1 cellular context compared by ENCODE assay signal in the genomic region with DNA sequence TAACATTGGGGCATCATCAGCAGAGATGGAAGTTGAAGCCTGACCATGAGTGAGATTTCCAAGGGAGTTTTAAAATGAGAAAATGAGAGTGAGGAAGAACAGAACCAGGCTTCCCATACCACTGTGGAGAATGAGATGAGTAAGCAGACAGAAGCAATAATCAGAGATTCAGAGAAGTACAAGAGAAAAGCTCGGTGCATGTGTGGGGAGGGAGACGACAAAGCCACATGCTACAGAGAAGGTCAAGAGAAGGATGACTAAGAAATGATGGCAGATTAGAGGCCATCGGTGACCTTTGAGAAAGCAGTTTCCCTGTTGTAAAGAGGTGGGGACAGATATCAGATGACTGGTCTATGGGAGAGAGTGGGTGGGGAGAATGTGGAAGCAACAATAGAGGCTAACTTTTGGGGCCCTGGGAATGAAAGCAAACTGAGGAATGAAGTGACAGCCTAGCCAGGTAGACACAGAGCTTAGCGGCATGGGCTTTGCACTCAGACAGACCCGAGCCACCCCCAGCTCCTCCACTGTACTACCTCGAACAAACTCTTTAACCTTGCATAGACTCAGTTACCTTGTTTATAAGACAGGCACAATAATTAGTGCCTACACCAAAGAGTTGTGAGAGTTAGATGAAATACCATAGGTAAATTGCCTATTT.
TF ChIP-seq lines count a peak whose summit lies in the region.

No MANE protein-coding gene starts in this region.

TF ChIP-seq in K562, 482 proteins besides CTCF, POLR2A, EP300 and RAD21 (continued from another document and continues in another):
- TF ChIP-seq, protein P1, sequence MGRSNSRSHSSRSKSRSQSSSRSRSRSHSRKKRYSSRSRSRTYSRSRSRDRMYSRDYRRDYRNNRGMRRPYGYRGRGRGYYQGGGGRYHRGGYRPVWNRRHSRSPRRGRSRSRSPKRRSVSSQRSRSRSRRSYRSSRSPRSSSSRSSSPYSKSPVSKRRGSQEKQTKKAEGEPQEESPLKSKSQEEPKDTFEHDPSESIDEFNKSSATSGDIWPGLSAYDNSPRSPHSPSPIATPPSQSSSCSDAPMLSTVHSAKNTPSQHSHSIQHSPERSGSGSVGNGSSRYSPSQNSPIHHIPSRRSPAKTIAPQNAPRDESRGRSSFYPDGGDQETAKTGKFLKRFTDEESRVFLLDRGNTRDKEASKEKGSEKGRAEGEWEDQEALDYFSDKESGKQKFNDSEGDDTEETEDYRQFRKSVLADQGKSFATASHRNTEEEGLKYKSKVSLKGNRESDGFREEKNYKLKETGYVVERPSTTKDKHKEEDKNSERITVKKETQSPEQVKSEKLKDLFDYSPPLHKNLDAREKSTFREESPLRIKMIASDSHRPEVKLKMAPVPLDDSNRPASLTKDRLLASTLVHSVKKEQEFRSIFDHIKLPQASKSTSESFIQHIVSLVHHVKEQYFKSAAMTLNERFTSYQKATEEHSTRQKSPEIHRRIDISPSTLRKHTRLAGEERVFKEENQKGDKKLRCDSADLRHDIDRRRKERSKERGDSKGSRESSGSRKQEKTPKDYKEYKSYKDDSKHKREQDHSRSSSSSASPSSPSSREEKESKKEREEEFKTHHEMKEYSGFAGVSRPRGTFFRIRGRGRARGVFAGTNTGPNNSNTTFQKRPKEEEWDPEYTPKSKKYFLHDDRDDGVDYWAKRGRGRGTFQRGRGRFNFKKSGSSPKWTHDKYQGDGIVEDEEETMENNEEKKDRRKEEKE (IDR thresholded peaks at IDR 0.05; ENCODE audit: borderline replicate concordance in 1 of 2, control insufficient read depth in 1 of 2, low read depth in 2 of 2, low read length in 1 of 2): no peak
- TF ChIP-seq DDX20 (tag; IDR thresholded peaks at IDR 0.05; ENCODE audit: low read depth) (peak; percentile 65), ZNF316 (IDR thresholded peaks at IDR 0.05) (peak; percentile 90), ADNP (tag; IDR thresholded peaks at IDR 0.05) (no peak; the same call in 1 of the 2 replicates), NUFIP1 (IDR thresholded peaks at IDR 0.05; ENCODE audit: partially characterized antibody) (peak; percentile 90), ZNF589 (CRISPR knock-in tag; IDR thresholded peaks at IDR 0.05; ENCODE audit: low read depth) (peak; percentile 92), POLR3G (IDR thresholded peaks at IDR 0.05; ENCODE audit: extremely low read depth, insufficient read length, insufficient replicate concordance) (no peak), CBFB (CRISPR knock-in tag; IDR thresholded peaks at IDR 0.05) (no peak), HDAC1 (IDR thresholded peaks at IDR 0.05) (peak in 1 of 2 experiments; percentile 93; a peak in 2 of 4 replicates), ZNF77 (CRISPR knock-in tag; IDR thresholded peaks at IDR 0.05) (no peak), YY1 (IDR thresholded peaks at IDR 0.05; ENCODE audit: borderline replicate concordance in 1 of 3, control insufficient read depth in 1 of 3, extremely low read depth in 1 of 3, insufficient read depth in 3 of 3, insufficient read length in 1 of 3, insufficient replicate concordance in 2 of 3, low read depth in 1 of 3, low read length in 2 of 3) (peak in 1 of 3 experiments; percentile 46), GATAD2B (IDR thresholded peaks at IDR 0.05; ENCODE audit: borderline replicate concordance) (no peak), FOXP1 (CRISPR knock-in tag; IDR thresholded peaks at IDR 0.05) (no peak), ESRRA (IDR thresholded peaks at IDR 0.05; ENCODE audit: borderline replicate concordance, low read depth) (peak; percentile 95)
- TF ChIP-seq, protein P2, sequence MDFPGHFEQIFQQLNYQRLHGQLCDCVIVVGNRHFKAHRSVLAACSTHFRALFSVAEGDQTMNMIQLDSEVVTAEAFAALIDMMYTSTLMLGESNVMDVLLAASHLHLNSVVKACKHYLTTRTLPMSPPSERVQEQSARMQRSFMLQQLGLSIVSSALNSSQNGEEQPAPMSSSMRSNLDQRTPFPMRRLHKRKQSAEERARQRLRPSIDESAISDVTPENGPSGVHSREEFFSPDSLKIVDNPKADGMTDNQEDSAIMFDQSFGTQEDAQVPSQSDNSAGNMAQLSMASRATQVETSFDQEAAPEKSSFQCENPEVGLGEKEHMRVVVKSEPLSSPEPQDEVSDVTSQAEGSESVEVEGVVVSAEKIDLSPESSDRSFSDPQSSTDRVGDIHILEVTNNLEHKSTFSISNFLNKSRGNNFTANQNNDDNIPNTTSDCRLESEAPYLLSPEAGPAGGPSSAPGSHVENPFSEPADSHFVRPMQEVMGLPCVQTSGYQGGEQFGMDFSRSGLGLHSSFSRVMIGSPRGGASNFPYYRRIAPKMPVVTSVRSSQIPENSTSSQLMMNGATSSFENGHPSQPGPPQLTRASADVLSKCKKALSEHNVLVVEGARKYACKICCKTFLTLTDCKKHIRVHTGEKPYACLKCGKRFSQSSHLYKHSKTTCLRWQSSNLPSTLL (IDR thresholded peaks at IDR 0.05): no peak
- TF ChIP-seq, protein P3, sequence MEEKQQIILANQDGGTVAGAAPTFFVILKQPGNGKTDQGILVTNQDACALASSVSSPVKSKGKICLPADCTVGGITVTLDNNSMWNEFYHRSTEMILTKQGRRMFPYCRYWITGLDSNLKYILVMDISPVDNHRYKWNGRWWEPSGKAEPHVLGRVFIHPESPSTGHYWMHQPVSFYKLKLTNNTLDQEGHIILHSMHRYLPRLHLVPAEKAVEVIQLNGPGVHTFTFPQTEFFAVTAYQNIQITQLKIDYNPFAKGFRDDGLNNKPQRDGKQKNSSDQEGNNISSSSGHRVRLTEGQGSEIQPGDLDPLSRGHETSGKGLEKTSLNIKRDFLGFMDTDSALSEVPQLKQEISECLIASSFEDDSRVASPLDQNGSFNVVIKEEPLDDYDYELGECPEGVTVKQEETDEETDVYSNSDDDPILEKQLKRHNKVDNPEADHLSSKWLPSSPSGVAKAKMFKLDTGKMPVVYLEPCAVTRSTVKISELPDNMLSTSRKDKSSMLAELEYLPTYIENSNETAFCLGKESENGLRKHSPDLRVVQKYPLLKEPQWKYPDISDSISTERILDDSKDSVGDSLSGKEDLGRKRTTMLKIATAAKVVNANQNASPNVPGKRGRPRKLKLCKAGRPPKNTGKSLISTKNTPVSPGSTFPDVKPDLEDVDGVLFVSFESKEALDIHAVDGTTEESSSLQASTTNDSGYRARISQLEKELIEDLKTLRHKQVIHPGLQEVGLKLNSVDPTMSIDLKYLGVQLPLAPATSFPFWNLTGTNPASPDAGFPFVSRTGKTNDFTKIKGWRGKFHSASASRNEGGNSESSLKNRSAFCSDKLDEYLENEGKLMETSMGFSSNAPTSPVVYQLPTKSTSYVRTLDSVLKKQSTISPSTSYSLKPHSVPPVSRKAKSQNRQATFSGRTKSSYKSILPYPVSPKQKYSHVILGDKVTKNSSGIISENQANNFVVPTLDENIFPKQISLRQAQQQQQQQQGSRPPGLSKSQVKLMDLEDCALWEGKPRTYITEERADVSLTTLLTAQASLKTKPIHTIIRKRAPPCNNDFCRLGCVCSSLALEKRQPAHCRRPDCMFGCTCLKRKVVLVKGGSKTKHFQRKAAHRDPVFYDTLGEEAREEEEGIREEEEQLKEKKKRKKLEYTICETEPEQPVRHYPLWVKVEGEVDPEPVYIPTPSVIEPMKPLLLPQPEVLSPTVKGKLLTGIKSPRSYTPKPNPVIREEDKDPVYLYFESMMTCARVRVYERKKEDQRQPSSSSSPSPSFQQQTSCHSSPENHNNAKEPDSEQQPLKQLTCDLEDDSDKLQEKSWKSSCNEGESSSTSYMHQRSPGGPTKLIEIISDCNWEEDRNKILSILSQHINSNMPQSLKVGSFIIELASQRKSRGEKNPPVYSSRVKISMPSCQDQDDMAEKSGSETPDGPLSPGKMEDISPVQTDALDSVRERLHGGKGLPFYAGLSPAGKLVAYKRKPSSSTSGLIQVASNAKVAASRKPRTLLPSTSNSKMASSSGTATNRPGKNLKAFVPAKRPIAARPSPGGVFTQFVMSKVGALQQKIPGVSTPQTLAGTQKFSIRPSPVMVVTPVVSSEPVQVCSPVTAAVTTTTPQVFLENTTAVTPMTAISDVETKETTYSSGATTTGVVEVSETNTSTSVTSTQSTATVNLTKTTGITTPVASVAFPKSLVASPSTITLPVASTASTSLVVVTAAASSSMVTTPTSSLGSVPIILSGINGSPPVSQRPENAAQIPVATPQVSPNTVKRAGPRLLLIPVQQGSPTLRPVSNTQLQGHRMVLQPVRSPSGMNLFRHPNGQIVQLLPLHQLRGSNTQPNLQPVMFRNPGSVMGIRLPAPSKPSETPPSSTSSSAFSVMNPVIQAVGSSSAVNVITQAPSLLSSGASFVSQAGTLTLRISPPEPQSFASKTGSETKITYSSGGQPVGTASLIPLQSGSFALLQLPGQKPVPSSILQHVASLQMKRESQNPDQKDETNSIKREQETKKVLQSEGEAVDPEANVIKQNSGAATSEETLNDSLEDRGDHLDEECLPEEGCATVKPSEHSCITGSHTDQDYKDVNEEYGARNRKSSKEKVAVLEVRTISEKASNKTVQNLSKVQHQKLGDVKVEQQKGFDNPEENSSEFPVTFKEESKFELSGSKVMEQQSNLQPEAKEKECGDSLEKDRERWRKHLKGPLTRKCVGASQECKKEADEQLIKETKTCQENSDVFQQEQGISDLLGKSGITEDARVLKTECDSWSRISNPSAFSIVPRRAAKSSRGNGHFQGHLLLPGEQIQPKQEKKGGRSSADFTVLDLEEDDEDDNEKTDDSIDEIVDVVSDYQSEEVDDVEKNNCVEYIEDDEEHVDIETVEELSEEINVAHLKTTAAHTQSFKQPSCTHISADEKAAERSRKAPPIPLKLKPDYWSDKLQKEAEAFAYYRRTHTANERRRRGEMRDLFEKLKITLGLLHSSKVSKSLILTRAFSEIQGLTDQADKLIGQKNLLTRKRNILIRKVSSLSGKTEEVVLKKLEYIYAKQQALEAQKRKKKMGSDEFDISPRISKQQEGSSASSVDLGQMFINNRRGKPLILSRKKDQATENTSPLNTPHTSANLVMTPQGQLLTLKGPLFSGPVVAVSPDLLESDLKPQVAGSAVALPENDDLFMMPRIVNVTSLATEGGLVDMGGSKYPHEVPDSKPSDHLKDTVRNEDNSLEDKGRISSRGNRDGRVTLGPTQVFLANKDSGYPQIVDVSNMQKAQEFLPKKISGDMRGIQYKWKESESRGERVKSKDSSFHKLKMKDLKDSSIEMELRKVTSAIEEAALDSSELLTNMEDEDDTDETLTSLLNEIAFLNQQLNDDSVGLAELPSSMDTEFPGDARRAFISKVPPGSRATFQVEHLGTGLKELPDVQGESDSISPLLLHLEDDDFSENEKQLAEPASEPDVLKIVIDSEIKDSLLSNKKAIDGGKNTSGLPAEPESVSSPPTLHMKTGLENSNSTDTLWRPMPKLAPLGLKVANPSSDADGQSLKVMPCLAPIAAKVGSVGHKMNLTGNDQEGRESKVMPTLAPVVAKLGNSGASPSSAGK (IDR thresholded peaks at IDR 0.05): peak; percentile 98
- TF ChIP-seq, protein P4, sequence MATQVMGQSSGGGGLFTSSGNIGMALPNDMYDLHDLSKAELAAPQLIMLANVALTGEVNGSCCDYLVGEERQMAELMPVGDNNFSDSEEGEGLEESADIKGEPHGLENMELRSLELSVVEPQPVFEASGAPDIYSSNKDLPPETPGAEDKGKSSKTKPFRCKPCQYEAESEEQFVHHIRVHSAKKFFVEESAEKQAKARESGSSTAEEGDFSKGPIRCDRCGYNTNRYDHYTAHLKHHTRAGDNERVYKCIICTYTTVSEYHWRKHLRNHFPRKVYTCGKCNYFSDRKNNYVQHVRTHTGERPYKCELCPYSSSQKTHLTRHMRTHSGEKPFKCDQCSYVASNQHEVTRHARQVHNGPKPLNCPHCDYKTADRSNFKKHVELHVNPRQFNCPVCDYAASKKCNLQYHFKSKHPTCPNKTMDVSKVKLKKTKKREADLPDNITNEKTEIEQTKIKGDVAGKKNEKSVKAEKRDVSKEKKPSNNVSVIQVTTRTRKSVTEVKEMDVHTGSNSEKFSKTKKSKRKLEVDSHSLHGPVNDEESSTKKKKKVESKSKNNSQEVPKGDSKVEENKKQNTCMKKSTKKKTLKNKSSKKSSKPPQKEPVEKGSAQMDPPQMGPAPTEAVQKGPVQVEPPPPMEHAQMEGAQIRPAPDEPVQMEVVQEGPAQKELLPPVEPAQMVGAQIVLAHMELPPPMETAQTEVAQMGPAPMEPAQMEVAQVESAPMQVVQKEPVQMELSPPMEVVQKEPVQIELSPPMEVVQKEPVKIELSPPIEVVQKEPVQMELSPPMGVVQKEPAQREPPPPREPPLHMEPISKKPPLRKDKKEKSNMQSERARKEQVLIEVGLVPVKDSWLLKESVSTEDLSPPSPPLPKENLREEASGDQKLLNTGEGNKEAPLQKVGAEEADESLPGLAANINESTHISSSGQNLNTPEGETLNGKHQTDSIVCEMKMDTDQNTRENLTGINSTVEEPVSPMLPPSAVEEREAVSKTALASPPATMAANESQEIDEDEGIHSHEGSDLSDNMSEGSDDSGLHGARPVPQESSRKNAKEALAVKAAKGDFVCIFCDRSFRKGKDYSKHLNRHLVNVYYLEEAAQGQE (CRISPR knock-in tag; IDR thresholded peaks at IDR 0.05; ENCODE audit: low read depth): no peak
- TF ChIP-seq, protein P5, sequence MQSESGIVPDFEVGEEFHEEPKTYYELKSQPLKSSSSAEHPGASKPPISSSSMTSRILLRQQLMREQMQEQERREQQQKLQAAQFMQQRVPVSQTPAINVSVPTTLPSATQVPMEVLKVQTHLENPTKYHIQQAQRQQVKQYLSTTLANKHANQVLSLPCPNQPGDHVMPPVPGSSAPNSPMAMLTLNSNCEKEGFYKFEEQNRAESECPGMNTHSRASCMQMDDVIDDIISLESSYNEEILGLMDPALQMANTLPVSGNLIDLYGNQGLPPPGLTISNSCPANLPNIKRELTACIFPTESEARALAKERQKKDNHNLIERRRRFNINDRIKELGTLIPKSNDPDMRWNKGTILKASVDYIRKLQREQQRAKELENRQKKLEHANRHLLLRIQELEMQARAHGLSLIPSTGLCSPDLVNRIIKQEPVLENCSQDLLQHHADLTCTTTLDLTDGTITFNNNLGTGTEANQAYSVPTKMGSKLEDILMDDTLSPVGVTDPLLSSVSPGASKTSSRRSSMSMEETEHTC (IDR thresholded peaks at IDR 0.05): peak; percentile 58; the same call in 1 of the 2 replicates
- TF ChIP-seq, protein P6, sequence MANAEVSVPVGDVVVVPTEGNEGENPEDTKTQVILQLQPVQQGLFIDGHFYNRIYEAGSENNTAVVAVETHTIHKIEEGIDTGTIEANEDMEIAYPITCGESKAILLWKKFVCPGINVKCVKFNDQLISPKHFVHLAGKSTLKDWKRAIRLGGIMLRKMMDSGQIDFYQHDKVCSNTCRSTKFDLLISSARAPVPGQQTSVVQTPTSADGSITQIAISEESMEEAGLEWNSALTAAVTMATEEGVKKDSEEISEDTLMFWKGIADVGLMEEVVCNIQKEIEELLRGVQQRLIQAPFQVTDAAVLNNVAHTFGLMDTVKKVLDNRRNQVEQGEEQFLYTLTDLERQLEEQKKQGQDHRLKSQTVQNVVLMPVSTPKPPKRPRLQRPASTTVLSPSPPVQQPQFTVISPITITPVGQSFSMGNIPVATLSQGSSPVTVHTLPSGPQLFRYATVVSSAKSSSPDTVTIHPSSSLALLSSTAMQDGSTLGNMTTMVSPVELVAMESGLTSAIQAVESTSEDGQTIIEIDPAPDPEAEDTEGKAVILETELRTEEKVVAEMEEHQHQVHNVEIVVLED (CRISPR knock-in tag; IDR thresholded peaks at IDR 0.05): no peak
